9 cellular contexts compared by ENCODE assay signal in the genomic region with DNA sequence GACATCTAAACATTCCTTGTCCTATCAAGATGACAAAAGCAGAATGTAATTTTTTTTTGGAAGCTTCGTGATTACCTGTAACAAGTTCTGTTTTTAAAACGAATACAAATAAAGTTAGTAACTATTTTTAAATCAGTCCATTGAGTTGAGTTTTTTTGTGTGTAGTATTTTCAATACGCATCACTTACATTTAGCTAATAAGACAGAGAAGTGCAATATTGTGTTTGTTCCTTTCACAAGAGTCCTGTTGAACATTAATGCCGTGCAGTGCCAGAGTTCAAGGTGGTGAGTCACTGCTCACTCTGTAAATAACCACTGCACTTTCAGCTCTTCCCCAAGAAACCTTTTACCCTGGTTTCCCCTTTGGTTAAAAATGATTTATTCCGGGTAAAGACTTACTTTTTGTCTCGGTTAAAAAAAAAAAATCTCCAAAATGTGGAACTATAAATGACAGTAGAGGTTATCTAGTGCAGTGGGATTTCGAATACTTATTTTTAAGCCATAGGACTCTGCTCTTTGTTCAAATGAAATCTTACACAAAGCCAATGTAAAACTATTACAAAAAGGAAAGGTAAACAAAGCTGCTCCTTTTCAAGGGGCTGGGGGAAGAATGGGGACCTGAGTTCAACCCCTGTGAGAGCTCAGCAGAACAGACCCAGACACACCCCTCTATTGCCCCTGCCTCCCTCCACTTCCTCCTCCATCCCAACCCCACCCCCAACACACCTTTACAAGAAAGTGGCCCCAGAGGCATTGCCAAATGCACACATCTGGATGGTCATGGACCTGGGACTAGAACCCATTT. TPM values are rescaled to one million over a fixed set of nuclear protein-coding genes. Genes with fewer than 3 reads are reported as not detected.
DNase-seq lines count a peak whose midpoint lies in the region; ATAC-seq, FAIRE-seq and TF ChIP-seq lines count a peak whose summit lies in the region.
"Had no signal": no experiment of that assay in that cellular context is flagged by ENCODE, and none has a peak within 500 bp of the region (broad histone marks: within the 10 kb centered on the region; RNA-seq: fewer than 3 reads in every experiment).

No MANE protein-coding gene starts in this region.

- H2AFZ ChIP-seq in keratinocyte (ENCODE audit: control insufficient read depth, low read length), result no peak overlapping the region

- intact Hi-C loops in activated CD8-positive, alpha-beta T cell treated with anti-CD3 and anti-CD28 coated beads for 36 hours (cut with micrococcal nuclease), result loop anchor here (5.0 to 10.0 kb wide), 2 partner anchors 46 to 94 kb away; no protein-coding TSS in a partner anchor

- H3K27me3 ChIP-seq in AG04450 (ENCODE audit: control insufficient read depth, insufficient read depth, low read length), result no peaks in the 10 kb centered on the region
- no peaks in the 10 kb centered on the region for H3K27me3 ChIP-seq in keratinocyte (ENCODE audit: control insufficient read depth, extremely low read depth, insufficient read depth, low read length)
- H3K27me3 ChIP-seq: ovary had no signal

- H3K27me3 Mint-ChIP-seq in activated CD8-positive, alpha-beta T cell treated with anti-CD3 and anti-CD28 coated beads for 36 hours, result no peaks in the 10 kb centered on the region

- H3K9me3 ChIP-seq in AG04450 (ENCODE audit: control insufficient read depth, insufficient read depth, low read length), result no peaks in the 10 kb centered on the region
- H3K9me3 ChIP-seq in keratinocyte (ENCODE audit: control insufficient read depth, low read depth, low read length), result no peaks in the 10 kb centered on the region
- H3K9me3 ChIP-seq: ovary had no signal

- H3K27ac ChIP-seq in AG04450 (ENCODE audit: low read depth, low read length) (peak overlapping the region; percentile 13), keratinocyte (ENCODE audit: control insufficient read depth, insufficient read depth, low read length) (no peak overlapping the region)
- H3K27ac ChIP-seq: ovary had no signal

- no peak overlapping the region for H3K4me2 ChIP-seq in keratinocyte (ENCODE audit: control insufficient read depth, extremely low read depth, insufficient read depth, low read depth, low read length)

- dilution Hi-C loops in keratinocyte (cut with MboI; ENCODE audit: extremely low pct_ligation_motif_present, low sequenced_read_pairs), result no loop called here

- peak; percentile 17 for FAIRE-seq in keratinocyte (lab: Jason Lieb, UNC)

- H3K79me2 ChIP-seq in keratinocyte (ENCODE audit: control insufficient read depth, insufficient read depth, low read length), result no peaks in the 10 kb centered on the region

- peak; percentile 16 for DNase-seq in AG04450 (ENCODE audit: low read depth, low spot score)
- DNase-seq in HS-5 (ENCODE audit: low read depth), result peak; percentile 23
- peak; percentile 59 for DNase-seq in activated CD8-positive, alpha-beta T cell treated with anti-CD3 and anti-CD28 coated beads for 36 hours
- no peak for DNase-seq in keratinocyte (ENCODE audit: low read depth, low spot score)
- no peak for DNase-seq in GM10248 (ENCODE audit: extremely low spot score)
- DNase-seq in iPS-NIHi11 (ENCODE audit: low spot score), result no peak
- DNase-seq: ovary had no signal

- H3K4me3 Mint-ChIP-seq in activated CD8-positive, alpha-beta T cell treated with anti-CD3 and anti-CD28 coated beads for 36 hours, result peak overlapping the region; percentile 48

- peaks cover 29% of the 10 kb centered on the region for H3K36me3 Mint-ChIP-seq in activated CD8-positive, alpha-beta T cell treated with anti-CD3 and anti-CD28 coated beads for 36 hours (ENCODE audit: low read depth)

- H3K9ac ChIP-seq in keratinocyte (ENCODE audit: control insufficient read depth, extremely low read depth, insufficient read depth, low read length), result no peak overlapping the region

- H3K9me3 Mint-ChIP-seq in activated CD8-positive, alpha-beta T cell treated with anti-CD3 and anti-CD28 coated beads for 36 hours, result no peaks in the 10 kb centered on the region

- H3K4me1 ChIP-seq in keratinocyte (ENCODE audit: control insufficient read depth, extremely low read depth, insufficient read depth, low read length), result peaks cover 32% of the 10 kb centered on the region

- no peak overlapping the region for H3K4me3 ChIP-seq in AG04450 (ENCODE audit: low read depth, low read length)
- no peak overlapping the region for H3K4me3 ChIP-seq in keratinocyte (ENCODE audit: control insufficient read depth in 2 of 3, extremely low read depth in 1 of 3, insufficient read depth in 2 of 3, low read depth in 1 of 3, low read length in 3 of 3)
- H3K4me3 ChIP-seq: ovary had no signal

- CTCF ChIA-PET in AG04450 (lab: Charles Lee), result interaction anchor here (0.8 to 4.8 kb wide), 7 partner anchors 14 to 342 kb away, joined by 3 to 20 read pairs (median 6); no protein-coding TSS in a partner anchor
- CTCF ChIA-PET in activated CD8-positive, alpha-beta T cell treated with anti-CD3 and anti-CD28 coated beads for 36 hours (lab: Charles Lee), result interaction anchor here (0.8 to 6.4 kb wide), 19 partner anchors 9 to 342 kb away, joined by 3 to 38 read pairs (median 4); a partner anchor contains a TSS
- CTCF ChIA-PET in GM10248 (lab: Yijun Ruan, JAX), result interaction anchor here (0.8 to 2.5 kb wide), 3 partner anchors 15 to 50 kb away, joined by 3 to 10 read pairs (median 8); no protein-coding TSS in a partner anchor

- no peaks in the 10 kb centered on the region for H4K20me1 ChIP-seq in keratinocyte (ENCODE audit: control insufficient read depth, extremely low read depth, insufficient read depth, low read length)

- POLR2A ChIA-PET in AG04450 (lab: Yijun Ruan, JAX) (interaction anchor here (1.0 kb wide), 1 partner anchor 46 kb away, joined by 4 read pairs; no protein-coding TSS in a partner anchor), GM10248 (lab: Yijun Ruan, JAX) (no interaction called here)
- POLR2A ChIA-PET in activated CD8-positive, alpha-beta T cell treated with anti-CD3 and anti-CD28 coated beads for 36 hours (lab: Charles Lee), result interaction anchor here (1.2 to 2.1 kb wide), 7 partner anchors 39 to 132 kb away, joined by 3 to 12 read pairs (median 5); a partner anchor contains a TSS

- H3K36me3 ChIP-seq in keratinocyte (ENCODE audit: control insufficient read depth in 2 of 2, extremely low read depth in 1 of 2, insufficient read depth in 2 of 2, low read length in 2 of 2), result no peaks in the 10 kb centered on the region
- H3K36me3 ChIP-seq: ovary had no signal

- ATAC-seq in activated CD8-positive, alpha-beta T cell treated with anti-CD3 and anti-CD28 coated beads for 36 hours, result peak; percentile 64
- no peak for ATAC-seq in GM21390 (IDR thresholded peaks at IDR 0.05; ENCODE audit: unreplicated experiment)
- no peak for ATAC-seq in GM21367 (IDR thresholded peaks at IDR 0.05; ENCODE audit: unreplicated experiment)

- H3K4me1 Mint-ChIP-seq in activated CD8-positive, alpha-beta T cell treated with anti-CD3 and anti-CD28 coated beads for 36 hours (ENCODE audit: low read depth), result peaks cover 66% of the 10 kb centered on the region

- H3K9me1 ChIP-seq in keratinocyte (ENCODE audit: control insufficient read depth, extremely low read depth, insufficient read depth, low read length), result no peaks in the 10 kb centered on the region

- peak overlapping the region; percentile 84 for H3K27ac Mint-ChIP-seq in activated CD8-positive, alpha-beta T cell treated with anti-CD3 and anti-CD28 coated beads for 36 hours

- TF ChIP-seq CTCF in AG04450 (IDR thresholded peaks at IDR 0.05; ENCODE audit: low read depth, low read length), result no peak
- TF ChIP-seq CTCF in activated CD8-positive, alpha-beta T cell treated with anti-CD3 and anti-CD28 coated beads for 36 hours (IDR thresholded peaks at IDR 0.05), result no peak
- TF ChIP-seq CTCF in keratinocyte (optimal IDR thresholded peaks at IDR 0.05 in 1 of 3, IDR thresholded peaks at IDR 0.05 in 1 of 3, conservative IDR thresholded peaks at IDR 0.05 in 1 of 3; ENCODE audit: extremely low read depth in 1 of 3, insufficient read depth in 2 of 3, low read length in 3 of 3), result no peak
- no peak for TF ChIP-seq CTCF in GM10248 (IDR thresholded peaks at IDR 0.05; ENCODE audit: control extremely low read depth, extremely low read depth, low read depth, missing control alignments)

RNA-seq across cellular contexts. Expression of a gene that starts 14.8 kb away (rescaled TPM):
- polyA plus RNA-seq in AG04450 (2011; rRNA removed), result not detected in 2 replicates
- not detected in 2 replicates for polyA minus RNA-seq in AG04450 (2011; rRNA and poly(A)+ RNA removed)
- total RNA-seq in activated CD8-positive, alpha-beta T cell treated with anti-CD3 and anti-CD28 coated beads for 36 hours, result under 1 TPM; 0.11 to 0.20 TPM
- polyA plus RNA-seq in keratinocyte, result 0.02 to 0.05 TPM in 2 of 3 replicates, not detected in the other
- polyA plus RNA-seq in keratinocyte (2011; ENCODE audit: low read depth), result not detected
- 0.06 TPM in 2 replicates for polyA plus RNA-seq in keratinocyte (2011; cell fraction: cytosol; rRNA removed)
- 0.03 TPM in 2 replicates for polyA plus RNA-seq in keratinocyte (2011; cell fraction: nucleus; rRNA removed)
- polyA plus RNA-seq in keratinocyte (2012; ENCODE audit: low replicate concordance), result 0.03 TPM in 1 of 2 replicates, not detected in the other
- polyA minus RNA-seq in keratinocyte, result 0.03 TPM in 1 of 3 replicates, not detected in the others
- polyA minus RNA-seq in keratinocyte (2011; cell fraction: cytosol; rRNA and poly(A)+ RNA removed), result not detected
- polyA minus RNA-seq in keratinocyte (2011; cell fraction: nucleus; rRNA and poly(A)+ RNA removed), result not detected in 2 replicates

RNA-seq across cellular contexts. Expression of a gene that starts 38.5 kb away (rescaled TPM):
- polyA plus RNA-seq in AG04450 (2011; rRNA removed) (3.3 and 4.5 TPM in 2 replicates), keratinocyte (7.9 to 22.1 TPM (median 13.8 TPM) in 3 replicates)
- 3.4 and 3.6 TPM in 2 replicates for polyA minus RNA-seq in AG04450 (2011; rRNA and poly(A)+ RNA removed)
- total RNA-seq in activated CD8-positive, alpha-beta T cell treated with anti-CD3 and anti-CD28 coated beads for 36 hours, result 10 to 100 TPM; 55.3 to 56.8 TPM
- polyA plus RNA-seq in keratinocyte (2011; ENCODE audit: low read depth), result 13.6 TPM
- 15.7 and 17.4 TPM in 2 replicates for polyA plus RNA-seq in keratinocyte (2011; cell fraction: cytosol; rRNA removed)
- polyA plus RNA-seq in keratinocyte (2011; cell fraction: nucleus; rRNA removed), result 14.9 and 16.2 TPM in 2 replicates
- 6.5 and 12.7 TPM in 2 replicates for polyA plus RNA-seq in keratinocyte (2012; ENCODE audit: low replicate concordance)
- polyA minus RNA-seq in keratinocyte, result 14.0 to 16.4 TPM (median 16.3 TPM) in 3 replicates
- 13.4 TPM for polyA minus RNA-seq in keratinocyte (2011; cell fraction: cytosol; rRNA and poly(A)+ RNA removed)
- 6.5 and 17.7 TPM in 2 replicates for polyA minus RNA-seq in keratinocyte (2011; cell fraction: nucleus; rRNA and poly(A)+ RNA removed)

Comparison
In these comparisons a context has a peak if more than half of its experiments do, and no peak if none do; other contexts are left out.
1. DNase-seq: peak in AG04450 (single experiment), HS-5 (single experiment) and activated CD8-positive, alpha-beta T cell treated with anti-CD3 and anti-CD28 coated beads for 36 hours (single experiment); none in keratinocyte (single experiment), GM10248 (single experiment) and iPS-NIHi11 (single experiment).